Comparison of ENCODE assay signal across 25 cellular contexts in the genomic region with DNA sequence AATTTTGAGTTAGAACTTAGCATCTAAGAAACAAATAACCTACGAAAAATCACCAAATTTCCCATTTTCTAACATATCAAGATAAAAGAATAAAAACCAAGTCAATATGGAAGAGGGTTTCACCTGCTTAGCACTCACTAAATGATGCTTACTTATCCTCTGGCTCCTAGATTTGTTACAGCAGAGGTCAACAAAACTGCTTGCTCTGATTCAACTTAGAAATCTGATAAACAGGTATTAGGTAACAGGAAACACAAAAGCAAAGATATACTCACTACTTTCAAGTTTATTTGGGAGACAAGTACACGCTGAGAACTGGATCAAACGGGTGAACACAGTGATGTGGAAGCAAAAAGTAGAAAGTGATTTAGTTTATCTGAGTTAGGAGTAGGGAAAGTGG.
"Had no signal": no experiment of that assay in that cellular context is flagged by ENCODE, and none has a peak within 500 bp of the region (broad histone marks: within the 10 kb centered on the region; RNA-seq: fewer than 3 reads in every experiment).

No MANE protein-coding gene starts in this region.

- H3K36me3 ChIP-seq: adrenal gland, WERI-Rb-1 had no signal

- H3K4me3 ChIP-seq: adrenal gland, K562 had no signal

- H3K27ac ChIP-seq: WERI-Rb-1 had no signal

- H3K9me3 ChIP-seq: adrenal gland had no signal

- ATAC-seq: activated CD4-positive, alpha-beta T cell treated with anti-CD3 and anti-CD28 coated beads for 36 hours; K562 had no signal

- DNase-seq: activated CD4-positive, alpha-beta memory T cell treated with anti-CD3 and anti-CD28 coated beads, Interleukin-2, amount 10 ng/mL, durations not matched to agents 7 days and 5 days; activated CD4-positive, alpha-beta T cell treated with anti-CD3 and anti-CD28 coated beads for 36 hours; activated CD4-positive, alpha-beta T cell treated with anti-CD3 and anti-CD28 coated beads, Interleukin-2, amount 50 U/mL, for 1 hour; activated gamma-delta T cell treated with Interleukin-2 at 50 U/mL for 16 hours; activated naive CD4-positive, alpha-beta T cell treated with anti-CD3 and anti-CD28 coated beads, Interleukin-2, amount 10 ng/mL, durations not matched to agents 7 days and 5 days; activated naive CD8-positive, alpha-beta T cell treated with anti-CD3 and anti-CD28 coated beads, Interleukin-2, amount 10 ng/mL, durations not matched to agents 7 days and 5 days; activated T-cell treated with anti-CD3 and anti-CD28 coated beads for 4 hours; activated T-cell treated with anti-CD3 and anti-CD28 coated beads, Interleukin-2, amount 50 U/mL, for 48 hours; anterior cingulate cortex; caudate nucleus; Karpas-422; MM.1S; NCI-H1105; NCI-H1436; NCI-H1694 treated with DMSO at 0.1 percent for 48 hours; NCI-H2029 treated with DMSO at 0.1 percent for 48 hours; NCI-H345; NCI-H510A; NCI-H526 treated with DMSO at 0.1 percent for 48 hours; NCI-H82; SIG-M5; T-helper 1 cell; WERI-Rb-1 had no signal

- H3K27me3 ChIP-seq: adrenal gland had no signal
